In genomic region chr7:134420509-134421125, GRCh38 we compare ENCODE assay signal across 9 cellular contexts. TPM values are rescaled to one million over a fixed set of nuclear protein-coding genes. Genes with fewer than 3 reads are reported as not detected.
DNase-seq lines count a peak whose midpoint lies in the region; ATAC-seq and TF ChIP-seq lines count a peak whose summit lies in the region.
"Had no signal": no experiment of that assay in that cellular context is flagged by ENCODE, and none has a peak within 500 bp of the region (broad histone marks: within the 10 kb centered on the region; RNA-seq: fewer than 3 reads in every experiment).

No MANE protein-coding gene starts in this region.

- H3K27ac ChIP-seq in SU-DHL-6 (ENCODE audit: low read depth, low read length), result no peak overlapping the region
- H3K27ac ChIP-seq: SJSA1 had no signal

- no peak overlapping the region for H3K9ac ChIP-seq in SU-DHL-6 (ENCODE audit: low read length)

- H3K4me2 ChIP-seq in SU-DHL-6 (ENCODE audit: low read depth, low read length, poor library complexity, severe bottlenecking), result no peak overlapping the region

- no peaks in the 10 kb centered on the region for H3K4me1 Mint-ChIP-seq in natural killer cell

- DNase-seq in DMS79 (lab: John Stamatoyannopoulos, UW) (peak; percentile 53), MG63 (peak; percentile 28), glomerular endothelial cell (ENCODE audit: extremely low read depth, low read depth, low spot score) (peak; percentile 48), pulmonary artery endothelial cell (ENCODE audit: low read depth, low spot score) (peak; percentile 13), natural killer cell (no peak)

- intact Hi-C loops in natural killer cell (cut with micrococcal nuclease), result no loop called here

- peaks cover 3 to 8% of the 10 kb centered on the region in 2 donors for H3K27me3 Mint-ChIP-seq in natural killer cell (ENCODE audit: low read depth in 2 of 2)

- no peaks in the 10 kb centered on the region for H3K27me3 ChIP-seq in MG63
- H3K27me3 ChIP-seq in SU-DHL-6 (ENCODE audit: low read length), result no peaks in the 10 kb centered on the region
- H3K27me3 ChIP-seq: SJSA1 had no signal

- H3K79me2 ChIP-seq in SU-DHL-6 (ENCODE audit: insufficient read depth, low read length), result no peaks in the 10 kb centered on the region

- H2AFZ ChIP-seq in SU-DHL-6 (ENCODE audit: low read depth, low read length, severe bottlenecking), result no peak overlapping the region

- TF ChIP-seq CTCF in SU-DHL-6 (IDR thresholded peaks at IDR 0.05; ENCODE audit: insufficient read depth, low read length, poor library complexity, severe bottlenecking), result peak; percentile 28
- no peak for TF ChIP-seq CTCF in natural killer cell (IDR thresholded peaks at IDR 0.05)

- H3K4me3 ChIP-seq in MG63, result no peak overlapping the region
- H3K4me3 ChIP-seq in SU-DHL-6 (ENCODE audit: insufficient read depth, low read length, poor library complexity, severe bottlenecking), result no peak overlapping the region
- H3K4me3 ChIP-seq: SJSA1 had no signal

- ATAC-seq in GM18520 (IDR thresholded peaks at IDR 0.05; ENCODE audit: unreplicated experiment) (no peak), natural killer cell (no peak), HG02852 (IDR thresholded peaks at IDR 0.05; ENCODE audit: unreplicated experiment) (no peak)

- H3K9me3 ChIP-seq in MG63, result no peaks in the 10 kb centered on the region
- H3K9me3 ChIP-seq in SU-DHL-6 (ENCODE audit: insufficient read depth, low read length), result no peaks in the 10 kb centered on the region
- H3K9me3 ChIP-seq: SJSA1 had no signal

- no peaks in the 10 kb centered on the region for H3K36me3 Mint-ChIP-seq in natural killer cell

- H3K9me2 ChIP-seq in SU-DHL-6 (replicated peaks; ENCODE audit: insufficient read depth, low read length), result no peaks in the 10 kb centered on the region

- no peak overlapping the region for H3K4me3 Mint-ChIP-seq in natural killer cell

- H4K20me1 ChIP-seq in SU-DHL-6 (ENCODE audit: low read depth, low read length), result no peaks in the 10 kb centered on the region

- H3F3A ChIP-seq in SU-DHL-6 (ENCODE audit: insufficient read depth), result no peaks in the 10 kb centered on the region

- no peak overlapping the region for H3K27ac Mint-ChIP-seq in natural killer cell

- H3K36me3 ChIP-seq in MG63, result no peaks in the 10 kb centered on the region
- H3K36me3 ChIP-seq in SU-DHL-6 (ENCODE audit: low read length), result no peaks in the 10 kb centered on the region
- H3K36me3 ChIP-seq: SJSA1 had no signal

- no peaks in the 10 kb centered on the region for H3K9me3 Mint-ChIP-seq in natural killer cell

RNA-seq across cellular contexts. Expression of gene AKR1B1, which starts 38.3 kb away (rescaled TPM):
- total RNA-seq in MG63 (2014; rRNA removed; shearing (Covaris generic); ENCODE audit: low replicate concordance), result 53.3 and 89.3 TPM in 2 replicates
- total RNA-seq in glomerular endothelial cell (68.5 and 97.4 TPM in 2 replicates), pulmonary artery endothelial cell (145 and 154 TPM in 2 replicates), natural killer cell (100 to 1,000 TPM in 1 of 3 donors, 10 to 100 TPM in 2; 68.4 to 106 (median 85.1) TPM)
